10 cellular contexts compared by ENCODE assay signal in genomic region chr19:16418597-16418962, GRCh38.
"Had no signal": no experiment of that assay in that cellular context is flagged by ENCODE, and none has a peak within 500 bp of the region (broad histone marks: within the 10 kb centered on the region; RNA-seq: fewer than 3 reads in every experiment).

No MANE protein-coding gene starts in this region.

- H3K9me3 Mint-ChIP-seq: activated naive CD4-positive, alpha-beta T cell treated with anti-CD3 and anti-CD28 coated beads for 36 hours; T-helper 1 cell treated with Interleukin-12 subunit alpha and Interleukin-12 subunit beta and Interleukin-4 antibody, amounts not matched to agents 30 μg/mL and 1 μg/mL, for 36 hours had no signal

- H3K27me3 ChIP-seq: left lung, ovary, stomach, testis had no signal

- H3K4me3 Mint-ChIP-seq: activated naive CD4-positive, alpha-beta T cell treated with anti-CD3 and anti-CD28 coated beads for 36 hours; T-helper 1 cell treated with Interleukin-12 subunit alpha and Interleukin-12 subunit beta and Interleukin-4 antibody, amounts not matched to agents 30 μg/mL and 1 μg/mL, for 36 hours had no signal

- H3K36me3 ChIP-seq: ovary had no signal

- H3K9me3 ChIP-seq: left lung, ovary, stomach, testis had no signal

- DNase-seq: activated CD4-positive, alpha-beta T cell treated with anti-CD3 and anti-CD28 coated beads, Interleukin-2, amount 50 U/mL, for 1 hour; activated CD4-positive, CD25-positive, alpha-beta regulatory T cell; activated CD8-positive, alpha-beta memory T cell treated with anti-CD3 and anti-CD28 coated beads for 24 hours; activated naive CD4-positive, alpha-beta T cell treated with anti-CD3 and anti-CD28 coated beads for 36 hours; left lung; mesenchymal stem cell; ovary; stomach; testis had no signal

- H3K4me3 ChIP-seq: left lung, ovary, stomach, testis had no signal

- H3K27ac ChIP-seq: left lung, ovary, stomach, testis had no signal

- H3K27ac Mint-ChIP-seq: activated naive CD4-positive, alpha-beta T cell treated with anti-CD3 and anti-CD28 coated beads for 36 hours; T-helper 1 cell treated with Interleukin-12 subunit alpha and Interleukin-12 subunit beta and Interleukin-4 antibody, amounts not matched to agents 30 μg/mL and 1 μg/mL, for 36 hours had no signal
